1 cellular context compared by ENCODE assay signal in genomic region chr3:105274536-105274935, GRCh38.
TF ChIP-seq lines count a peak whose summit lies in the region.

No MANE protein-coding gene starts in this region.

TF ChIP-seq in A549, 52 proteins besides CTCF, POLR2A, EP300 and RAD21 (continued from another document):
- TF ChIP-seq FOSL2 (IDR thresholded peaks at IDR 0.05) (no peak), FOSL2 (CRISPR knock-in tag; IDR thresholded peaks at IDR 0.05) (no peak), FOSB (CRISPR knock-in tag; IDR thresholded peaks at IDR 0.05) (no peak), RNF2 (IDR thresholded peaks at IDR 0.05; ENCODE audit: borderline replicate concordance, low read depth) (no peak), ZNF302 (CRISPR knock-in tag; IDR thresholded peaks at IDR 0.05) (no peak), HMGXB4 (CRISPR knock-in tag; IDR thresholded peaks at IDR 0.05; ENCODE audit: borderline replicate concordance) (no peak), ZFP36 (IDR thresholded peaks at IDR 0.05; ENCODE audit: borderline replicate concordance, partially characterized antibody) (no peak), JUN (IDR thresholded peaks at IDR 0.05) (no peak), HOXB13 (CRISPR knock-in tag; IDR thresholded peaks at IDR 0.05; ENCODE audit: low read depth) (no peak)
TF ChIP-seq in A549: peak in this region for 0.
